13 cellular contexts compared by ENCODE assay signal in genomic region chr12:108459106-108459505, GRCh38. TPM values are rescaled to one million over a fixed set of nuclear protein-coding genes. Genes with fewer than 3 reads are reported as not detected.
DNase-seq lines count a peak whose midpoint lies in the region; ATAC-seq lines count a peak whose summit lies in the region.
"Had no signal": no experiment of that assay in that cellular context is flagged by ENCODE, and none has a peak within 500 bp of the region (broad histone marks: within the 10 kb centered on the region; RNA-seq: fewer than 3 reads in every experiment).

No MANE protein-coding gene starts in this region.

- no peak for ATAC-seq in GM19395 (IDR thresholded peaks at IDR 0.05; ENCODE audit: unreplicated experiment)
- ATAC-seq: A549, HCT116, HepG2 had no signal

- DNase-seq in G401 (ENCODE audit: low spot score) (peak; percentile 94), NCI-H1694 treated with DMSO at 0.1 percent for 48 hours (lab: John Stamatoyannopoulos, UW) (peak; percentile 54), cerebellum (ENCODE audit: low spot score) (peak; percentile 63), occipital lobe (lab: John Stamatoyannopoulos, UW) (peak; percentile 38), D341Med (ENCODE audit: low spot score) (no peak), putamen (ENCODE audit: low spot score) (no peak)
- DNase-seq: BE2C; CD4-positive, alpha-beta memory T cell; COR-L47 had no signal

- in situ Hi-C loops in G401 (cut with HindIII; ENCODE audit: low sequenced_read_pairs), result no loop called here

RNA-seq across cellular contexts. Expression of gene FICD, which starts 56.0 kb away (rescaled TPM):
- total RNA-seq in G401 (2014; rRNA removed; shearing (Covaris generic)), result 1.0 and 1.7 TPM in 2 replicates
- total RNA-seq in cerebellum (3.4 TPM), occipital lobe (5.0 TPM)

Comparison
In these comparisons a context has a peak if more than half of its experiments do, and no peak if none do; other contexts are left out.
1. DNase-seq: peak in G401 (single experiment), NCI-H1694 treated with DMSO at 0.1 percent for 48 hours (single experiment), cerebellum (single experiment) and occipital lobe (single experiment); none in D341Med (single experiment) and putamen (single experiment).